In genomic region chr2:216327447-216327846, GRCh38 we compare ENCODE assay signal across 16 cellular contexts. TPM values are rescaled to one million over a fixed set of nuclear protein-coding genes. Genes with fewer than 3 reads are reported as not detected.
"Had no signal": no experiment of that assay in that cellular context is flagged by ENCODE, and none has a peak within 500 bp of the region (broad histone marks: within the 10 kb centered on the region; RNA-seq: fewer than 3 reads in every experiment).

No MANE protein-coding gene starts in this region.

- H3K4me1 ChIP-seq: gastrocnemius medialis, heart right ventricle, pancreas had no signal

- H3K27ac ChIP-seq: epithelial cell of prostate, gastrocnemius medialis, heart right ventricle, pancreas had no signal

- H3K36me3 ChIP-seq: gastrocnemius medialis, heart right ventricle, pancreas had no signal

- H3K4me3 ChIP-seq: gastrocnemius medialis, heart right ventricle, pancreas had no signal

- DNase-seq: activated CD4-positive, alpha-beta memory T cell treated with anti-CD3 and anti-CD28 coated beads, Interleukin-2, amount 10 ng/mL, durations not matched to agents 7 days and 5 days; activated CD4-positive, alpha-beta T cell treated with anti-CD3 and anti-CD28 coated beads for 1 hour; activated CD8-positive, alpha-beta memory T cell treated with anti-CD3 and anti-CD28 coated beads, Interleukin-2, amount 50 U/mL, for 48 hours; central memory CD4-positive, alpha-beta T cell; cortex of kidney; effector CD8-positive, alpha-beta T cell; gastrocnemius medialis; heart right ventricle; islet precursor cell; left ventricle myocardium superior; mesendoderm; pancreas; stimulated activated CD4-positive, alpha-beta T cell treated with anti-CD3 and anti-CD28 coated beads, Interleukin-2, amount 100 ng/mL, for 48 hours; stimulated activated naive CD4-positive, alpha-beta T cell treated with Interleukin-2 at 50 U/mL for 16 hours; trophoblast cell had no signal

- ATAC-seq: gastrocnemius medialis, heart right ventricle, left ventricle myocardium superior had no signal

- H3K27me3 ChIP-seq: gastrocnemius medialis, heart right ventricle, pancreas had no signal

- H3K9me3 ChIP-seq: gastrocnemius medialis, heart right ventricle, pancreas had no signal

RNA-seq across cellular contexts. Expression of gene MARCHF4, which starts 44.8 kb away (rescaled TPM):
- total RNA-seq: activated CD4-positive, alpha-beta memory T cell treated with anti-CD3 and anti-CD28 coated beads, Interleukin-2, amount 10 ng/mL, durations not matched to agents 7 days and 5 days; gastrocnemius medialis; left ventricle myocardium superior had no signal
